ENCODE assay signal across 24 cellular contexts in the genomic region with DNA sequence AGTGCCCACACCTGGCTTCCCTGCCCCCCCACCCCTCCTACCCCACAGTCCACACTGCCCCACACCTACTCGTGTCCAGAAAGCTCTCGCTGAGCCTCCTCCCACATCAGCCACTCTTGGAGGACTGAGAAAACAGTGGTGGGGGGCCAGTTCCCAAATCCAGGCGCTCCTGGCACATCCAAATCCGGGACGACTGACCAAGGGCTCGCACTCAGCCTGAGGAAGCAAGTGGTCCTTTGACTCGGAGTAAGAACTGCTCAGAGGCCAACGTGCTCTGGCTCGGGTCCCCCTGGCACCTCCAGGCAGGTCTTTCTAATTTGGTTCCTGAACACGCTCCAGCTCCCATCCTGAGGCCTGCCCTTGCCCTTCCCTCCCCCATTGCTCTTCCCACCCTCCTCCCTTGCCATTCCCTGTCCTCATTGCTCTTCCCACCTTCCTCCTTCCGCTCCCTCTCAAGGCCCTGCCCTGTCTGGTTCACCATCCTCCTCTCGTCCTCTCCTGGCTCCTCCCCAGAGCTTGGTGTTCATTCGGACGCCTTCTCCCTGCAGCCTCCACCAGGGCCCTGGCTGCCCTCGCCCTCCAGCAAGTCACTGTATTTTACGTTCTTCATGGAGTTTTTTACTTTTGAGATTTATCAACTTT.
DNase-seq lines count a peak whose midpoint lies in the region; ATAC-seq and TF ChIP-seq lines count a peak whose summit lies in the region.
"Had no signal": no experiment of that assay in that cellular context is flagged by ENCODE, and none has a peak within 500 bp of the region (broad histone marks: within the 10 kb centered on the region; RNA-seq: fewer than 3 reads in every experiment).

No MANE protein-coding gene starts in this region.

- H3K9me3 ChIP-seq in right cardiac atrium (ENCODE audit: control insufficient read depth, low read length) (no peaks in the 10 kb centered on the region), neural progenitor cell (ENCODE audit: low read depth) (no peaks in the 10 kb centered on the region), spleen (no peaks in the 10 kb centered on the region), upper lobe of right lung (no peaks in the 10 kb centered on the region)
- H3K9me3 ChIP-seq: BLaER1, left lung, stomach, transverse colon had no signal

- H3K27ac ChIP-seq in right cardiac atrium (ENCODE audit: low read length) (peak overlapping the region; percentile 6), neural progenitor cell (no peak overlapping the region), spleen (peak overlapping the region in 4 of 8 donors; percentile 47 to 60 (median 52)), upper lobe of right lung (no peak overlapping the region)
- H3K27ac ChIP-seq: BLaER1, left lung, stomach, transverse colon had no signal

- peak overlapping the region; percentile 17 for H2AFZ ChIP-seq in neural progenitor cell (replicated peaks)

- H3K79me2 ChIP-seq in neural progenitor cell (ENCODE audit: low read depth): no peaks in the 10 kb centered on the region

- peaks cover 78% of the 10 kb centered on the region for H3K4me1 Mint-ChIP-seq in chondrocyte (ENCODE audit: low read depth)
- H3K4me1 Mint-ChIP-seq in neural progenitor cell: peaks cover 5% of the 10 kb centered on the region

- H3K36me3 ChIP-seq in neural progenitor cell (no peaks in the 10 kb centered on the region), spleen (no peaks in the 10 kb centered on the region), upper lobe of right lung (no peaks in the 10 kb centered on the region)
- H3K36me3 ChIP-seq: BLaER1, left lung, stomach, transverse colon had no signal

- no peak for ATAC-seq in right cardiac atrium
- ATAC-seq in left ventricle myocardium superior: no peak
- no peak for ATAC-seq in upper lobe of right lung
- ATAC-seq: activated naive CD4-positive, alpha-beta T cell treated with anti-CD3 and anti-CD28 coated beads, Interleukin-2, amount 50 U/mL, for 72 hours; left lung; natural killer cell treated with Interleukin-12 subunit alpha and Interleukin-12 subunit beta and Interleukin-15 and Interleukin-18, amount 100 ng/mL, for 72 hours; sciatic nerve had no signal

- H3K4me1 ChIP-seq in right cardiac atrium (ENCODE audit: control insufficient read depth, insufficient read depth, low read length): no peaks in the 10 kb centered on the region
- H3K4me1 ChIP-seq in neural progenitor cell: no peaks in the 10 kb centered on the region
- H3K4me1 ChIP-seq in spleen: peaks cover 0 to 5% (median 0%) of the 10 kb centered on the region in 6 donors
- H3K4me1 ChIP-seq in upper lobe of right lung: no peaks in the 10 kb centered on the region
- H3K4me1 ChIP-seq: BLaER1, stomach, transverse colon had no signal

- H4K20me1 ChIP-seq in neural progenitor cell (ENCODE audit: low read depth): no peaks in the 10 kb centered on the region
- H4K20me1 ChIP-seq: BLaER1 had no signal

- 73% methylated on average over 16 of the region's 16 CpGs for WGBS in right cardiac atrium
- 78 to 91% (median 86%) methylated on average over 16 of the region's 16 CpGs for WGBS in spleen, 5 donors

- DNase-seq in right cardiac atrium (no peak), left ventricle myocardium superior (no peak), chondrocyte (ENCODE audit: low spot score) (no peak), neural progenitor cell (ENCODE audit: low spot score) (no peak), spleen (no peak), HuH-7 (ENCODE audit: low spot score) (no peak), upper lobe of right lung (no peak), GM03348 (ENCODE audit: low spot score) (no peak)
- DNase-seq: activated CD4-positive, alpha-beta T cell treated with anti-CD3 and anti-CD28 coated beads for 4 hours; anterior cingulate cortex; caudate nucleus; DMS79; left lung; midbrain; NCI-H1092; NCI-H1930; NCI-H774; stimulated activated CD4-positive, alpha-beta T cell treated with anti-CD3 and anti-CD28 coated beads, Interleukin-15, amount 100 ng/mL, for 24 hours; transverse colon had no signal

- H3K4me3 Mint-ChIP-seq in chondrocyte (ENCODE audit: unreplicated experiment) (no peak overlapping the region), neural progenitor cell (no peak overlapping the region)
- H3K4me3 Mint-ChIP-seq: natural killer cell treated with Interleukin-12 subunit alpha and Interleukin-12 subunit beta and Interleukin-15 and Interleukin-18, amount 100 ng/mL, for 72 hours had no signal

- no peaks in the 10 kb centered on the region for H3K27me3 ChIP-seq in right cardiac atrium (ENCODE audit: control insufficient read depth, insufficient read depth)
- H3K27me3 ChIP-seq in neural progenitor cell: no peaks in the 10 kb centered on the region
- H3K27me3 ChIP-seq in spleen (replicated peaks in 1 of 7): peaks cover 0 to 10% (median 0%) of the 10 kb centered on the region in 7 donors
- H3K27me3 ChIP-seq in upper lobe of right lung: no peaks in the 10 kb centered on the region
- H3K27me3 ChIP-seq: BLaER1, left lung, stomach, transverse colon had no signal

- no peaks in the 10 kb centered on the region for H3F3A ChIP-seq in neural progenitor cell (ENCODE audit: low read depth)

- no peak for TF ChIP-seq CTCF in chondrocyte (IDR thresholded peaks at IDR 0.05)
- no peak for TF ChIP-seq CTCF in neural progenitor cell (IDR thresholded peaks at IDR 0.05)
- TF ChIP-seq CTCF in spleen (IDR thresholded peaks at IDR 0.05 in 8 of 11, conservative IDR thresholded peaks at IDR 0.05 in 3 of 11): no peak
- TF ChIP-seq CTCF in upper lobe of right lung (IDR thresholded peaks at IDR 0.05): no peak

- H3K4me2 ChIP-seq in neural progenitor cell: no peak overlapping the region
- H3K4me2 ChIP-seq: BLaER1 had no signal

- H3K36me3 Mint-ChIP-seq in chondrocyte (ENCODE audit: low read depth): peaks cover 27% of the 10 kb centered on the region
- H3K36me3 Mint-ChIP-seq in neural progenitor cell: no peaks in the 10 kb centered on the region
- H3K36me3 Mint-ChIP-seq: activated naive CD4-positive, alpha-beta T cell treated with anti-CD3 and anti-CD28 coated beads, Interleukin-2, amount 50 U/mL, for 72 hours; natural killer cell treated with Interleukin-12 subunit alpha and Interleukin-12 subunit beta and Interleukin-15 and Interleukin-18, amount 100 ng/mL, for 72 hours had no signal

- H3K27me3 Mint-ChIP-seq in chondrocyte (ENCODE audit: low read depth) (no peaks in the 10 kb centered on the region), neural progenitor cell (ENCODE audit: insufficient read depth, low read depth) (peaks cover 7% of the 10 kb centered on the region)
- H3K27me3 Mint-ChIP-seq: natural killer cell treated with Interleukin-12 subunit alpha and Interleukin-12 subunit beta and Interleukin-15 and Interleukin-18, amount 100 ng/mL, for 72 hours had no signal

- no peak overlapping the region for H3K4me3 ChIP-seq in right cardiac atrium (ENCODE audit: low read length)
- no peak overlapping the region for H3K4me3 ChIP-seq in neural progenitor cell
- H3K4me3 ChIP-seq in spleen: no peak overlapping the region
- no peak overlapping the region for H3K4me3 ChIP-seq in upper lobe of right lung
- H3K4me3 ChIP-seq: BLaER1, left lung, stomach, transverse colon had no signal

- intact Hi-C loops in right cardiac atrium (cut with DNase I): loop anchor here in 1 of 4 donors (5.0 to 10.0 kb wide), 2 partner anchors 45 to 98 kb away; no protein-coding TSS in a partner anchor
- intact Hi-C loops in left ventricle myocardium superior (cut with micrococcal nuclease): no loop called here
- intact Hi-C loops in spleen (cut with DNase I; ENCODE audit: low total_unique reads): no loop called here
- intact Hi-C loops in upper lobe of right lung (cut with DNase I): no loop called here

- H3K27ac Mint-ChIP-seq in chondrocyte (ENCODE audit: unreplicated experiment): peak overlapping the region; percentile 83
- peak overlapping the region; percentile 46 for H3K27ac Mint-ChIP-seq in neural progenitor cell
- H3K27ac Mint-ChIP-seq: activated naive CD4-positive, alpha-beta T cell treated with anti-CD3 and anti-CD28 coated beads, Interleukin-2, amount 50 U/mL, for 72 hours; natural killer cell treated with Interleukin-12 subunit alpha and Interleukin-12 subunit beta and Interleukin-15 and Interleukin-18, amount 100 ng/mL, for 72 hours had no signal

- no peak overlapping the region for H3K9ac ChIP-seq in neural progenitor cell
- H3K9ac ChIP-seq: BLaER1 had no signal

- H3K9me3 Mint-ChIP-seq in chondrocyte (ENCODE audit: low read depth): no peaks in the 10 kb centered on the region
- H3K9me3 Mint-ChIP-seq in neural progenitor cell: no peaks in the 10 kb centered on the region
- H3K9me3 Mint-ChIP-seq: activated naive CD4-positive, alpha-beta T cell treated with anti-CD3 and anti-CD28 coated beads, Interleukin-2, amount 50 U/mL, for 72 hours; natural killer cell treated with Interleukin-12 subunit alpha and Interleukin-12 subunit beta and Interleukin-15 and Interleukin-18, amount 100 ng/mL, for 72 hours had no signal

- TF ChIP-seq POLR2A in spleen (IDR thresholded peaks at IDR 0.05): no peak
